ENCODE assay signal across 8 cellular contexts in the genomic region with DNA sequence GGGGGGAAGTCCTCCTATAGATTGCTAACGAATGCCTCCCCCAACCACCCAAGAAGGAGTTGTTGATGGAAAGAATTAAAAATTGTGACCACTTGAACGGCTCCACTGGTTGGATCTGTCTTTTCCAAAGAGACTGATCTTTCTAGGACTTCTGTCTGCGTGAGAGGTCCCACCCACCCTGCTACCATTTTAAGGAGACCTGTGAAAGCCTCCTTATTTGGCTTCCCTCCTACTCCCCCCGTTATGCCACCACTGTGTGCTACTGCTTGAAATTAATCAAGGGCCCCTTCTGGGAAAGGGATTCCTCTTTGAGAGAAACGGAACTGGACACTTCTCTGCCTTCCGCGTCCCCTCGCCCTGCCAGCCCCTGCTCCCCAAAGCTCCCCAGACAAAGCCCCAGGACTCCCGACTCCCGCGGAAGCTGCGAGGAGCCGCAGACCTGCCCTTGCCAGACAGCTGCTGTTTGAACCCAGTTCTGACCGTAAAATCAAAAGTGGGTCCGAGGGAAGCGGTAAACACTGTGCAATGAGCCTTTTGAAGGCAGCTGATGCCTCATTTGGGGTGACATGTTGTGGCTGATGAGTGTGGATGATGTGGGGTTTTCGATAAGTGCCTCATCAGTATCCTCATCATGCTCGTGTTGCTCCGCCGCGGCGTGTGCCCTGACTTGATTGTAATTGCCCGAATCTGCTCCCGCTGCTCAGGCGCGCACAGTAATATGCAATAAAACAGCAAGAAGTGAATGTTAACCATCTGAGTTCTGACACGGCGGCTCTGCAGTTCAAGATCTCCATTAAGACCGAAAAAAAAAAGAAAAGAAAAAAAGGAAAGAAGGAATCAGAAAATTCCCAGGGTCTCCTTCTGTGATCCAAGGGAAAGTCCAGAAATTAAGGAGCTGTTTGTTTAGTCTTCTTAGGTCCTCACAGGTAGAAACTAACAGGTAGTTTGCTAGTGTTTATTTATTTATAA. TPM values are rescaled to one million over a fixed set of nuclear protein-coding genes. Genes with fewer than 3 reads are reported as not detected.
DNase-seq lines count a peak whose midpoint lies in the region; ATAC-seq and TF ChIP-seq lines count a peak whose summit lies in the region.

No MANE protein-coding gene starts in this region.

- ATAC-seq in HG03039 (IDR thresholded peaks at IDR 0.05; ENCODE audit: unreplicated experiment) (no peak), GM19328 (IDR thresholded peaks at IDR 0.05; ENCODE audit: unreplicated experiment) (no peak)

- DNase-seq in AG04449 (ENCODE audit: low read depth, low spot score) = no peak
- peak; percentile 4 for DNase-seq in MG63
- DNase-seq in dorsolateral prefrontal cortex = peak in 5 of 10 donors; percentile 14 to 46 (median 29)
- DNase-seq in occipital lobe (lab: John Stamatoyannopoulos, UW) = peak; percentile 8
- no peak for DNase-seq in mesenteric fat pad (ENCODE audit: low spot score)
- DNase-seq in MV-4-11 (lab: John Stamatoyannopoulos, UW) = no peak

- TF ChIP-seq CTCF in AG04449 (IDR thresholded peaks at IDR 0.05; ENCODE audit: insufficient read depth, low read length, missing control alignments) (no peak), dorsolateral prefrontal cortex (IDR thresholded peaks at IDR 0.05 in 54 of 56, conservative IDR thresholded peaks at IDR 0.05 in 2 of 56; ENCODE audit: low read depth in 1 of 56, partially characterized antibody in 56 of 56) (no peak)

- peaks cover 7% of the 10 kb centered on the region for H3K27me3 ChIP-seq in MG63
- peaks cover 0 to 48% (median 16%) of the 10 kb centered on the region in 45 donors for H3K27me3 ChIP-seq in dorsolateral prefrontal cortex

- H3K27ac ChIP-seq in dorsolateral prefrontal cortex = no peak overlapping the region

- intact Hi-C loops in dorsolateral prefrontal cortex (cut with DNase I) = no loop called here

- POLR2A ChIA-PET in AG04449 (lab: Yijun Ruan, JAX) = no interaction called here

- H3K4me3 ChIP-seq in AG04449 (ENCODE audit: low read depth, low read length) (peak overlapping the region; percentile 26), MG63 (peak overlapping the region; percentile 34), dorsolateral prefrontal cortex (peak overlapping the region; percentile 14 to 76 (median 57))

- CTCF ChIA-PET in AG04449 (lab: Yijun Ruan, JAX) = interaction anchor here (0.7 to 1.3 kb wide), 2 partner anchors 18 to 456 kb away, joined by 3 read pairs; no protein-coding TSS in a partner anchor

- no peaks in the 10 kb centered on the region for H3K9me3 ChIP-seq in MG63

- no peaks in the 10 kb centered on the region for H3K36me3 ChIP-seq in MG63

RNA-seq across cellular contexts. Expression of a gene that starts 48.2 kb away (rescaled TPM):
- total RNA-seq in MG63 (2014; rRNA removed; shearing (Covaris generic); ENCODE audit: low replicate concordance) = 4.2 and 24.8 TPM in 2 replicates
- total RNA-seq in dorsolateral prefrontal cortex = 10 to 100 TPM; 19.6 to 37.9 (median 27.3) TPM
- total RNA-seq in occipital lobe = 24.8 TPM
- 17.3 TPM for total RNA-seq in mesenteric fat pad

Comparison
In these comparisons a context has a peak if more than half of its experiments do, and no peak if none do; other contexts are left out.
1. DNase-seq: peak in MG63 (single experiment) and occipital lobe (single experiment); none in AG04449 (single experiment), mesenteric fat pad (single experiment) and MV-4-11 (single experiment).
2. Peak in every context shown above with its lines, with median percentiles within 50 percentile points of each other: H3K4me3 ChIP-seq.